7 cellular contexts compared by ENCODE assay signal in genomic region chr12:113161415-113162016, GRCh38. TPM values are rescaled to one million over a fixed set of nuclear protein-coding genes. Genes with fewer than 3 reads are reported as not detected.
A peak's percentile ranks its signal among the peaks of the same experiment; 100 is the strongest.
DNase-seq lines count a peak whose midpoint lies in the region; ATAC-seq and TF ChIP-seq lines count a peak whose summit lies in the region.
"Had no signal": no experiment of that assay in that cellular context is flagged by ENCODE, and none has a peak within 500 bp of the region (broad histone marks: within the 10 kb centered on the region; RNA-seq: fewer than 3 reads in every experiment).

No MANE protein-coding gene starts in this region.

- DNase-seq in stimulated activated naive CD8-positive, alpha-beta T cell treated with anti-CD3 and anti-CD28 coated beads, Interleukin-15, Interleukin-2, amounts not matched to agents 100 U/mL and 50 U/mL, for 24 hours, result peak; percentile 21
- DNase-seq in stimulated activated naive CD8-positive, alpha-beta T cell treated with anti-CD3 and anti-CD28 coated beads, Interleukin-15, amount 100 ng/mL, for 72 hours, result no peak
- no peak for DNase-seq in activated B cell treated with CpG ODN at 0.5 μM for 24 hours
- no peak for DNase-seq in SKM-1 treated with dmso at 0.1 percent for 144 hours (lab: John Stamatoyannopoulos, UW; ENCODE audit: unreplicated experiment)
- no peak for DNase-seq in SHP77 (lab: John Stamatoyannopoulos, UW)
- DNase-seq: Peyer's patch had no signal

- no peak overlapping the region for H3K4me3 Mint-ChIP-seq in stimulated activated naive CD8-positive, alpha-beta T cell treated with anti-CD3 and anti-CD28 coated beads, Interleukin-15, amount 100 ng/mL, for 72 hours
- no peak overlapping the region for H3K4me3 Mint-ChIP-seq in activated B cell treated with CpG ODN at 0.5 μM for 24 hours

- H3K36me3 Mint-ChIP-seq in activated B cell treated with CpG ODN at 0.5 μM for 24 hours (ENCODE audit: low read depth), result peaks cover 95% of the 10 kb centered on the region

- POLR2A ChIA-PET in activated B cell treated with CpG ODN at 0.5 μM for 24 hours (lab: Charles Lee), result interaction anchor here (0.7 to 0.8 kb wide), 2 partner anchors 32 to 55 kb away, joined by 5 to 7 read pairs; no protein-coding TSS in a partner anchor

- no peak for TF ChIP-seq CTCF in activated B cell treated with CpG ODN at 0.5 μM for 24 hours (IDR thresholded peaks at IDR 0.05)

- CTCF ChIA-PET in activated B cell treated with CpG ODN at 0.5 μM for 24 hours (lab: Charles Lee), result interaction anchor here (1.5 kb wide), 1 partner anchor 11 kb away, joined by 4 read pairs; no protein-coding TSS in a partner anchor

- H3K9me3 Mint-ChIP-seq in stimulated activated naive CD8-positive, alpha-beta T cell treated with anti-CD3 and anti-CD28 coated beads, Interleukin-15, amount 100 ng/mL, for 72 hours, result no peaks in the 10 kb centered on the region
- H3K9me3 Mint-ChIP-seq in activated B cell treated with CpG ODN at 0.5 μM for 24 hours, result no peaks in the 10 kb centered on the region

- intact Hi-C loops in activated B cell treated with CpG ODN at 0.5 μM for 24 hours (cut with micrococcal nuclease), result no loop called here

- H3K27me3 Mint-ChIP-seq in stimulated activated naive CD8-positive, alpha-beta T cell treated with anti-CD3 and anti-CD28 coated beads, Interleukin-15, amount 100 ng/mL, for 72 hours, result no peaks in the 10 kb centered on the region
- no peaks in the 10 kb centered on the region for H3K27me3 Mint-ChIP-seq in activated B cell treated with CpG ODN at 0.5 μM for 24 hours

- peak; percentile 17 for ATAC-seq in stimulated activated naive CD8-positive, alpha-beta T cell treated with anti-CD3 and anti-CD28 coated beads, Interleukin-15, Interleukin-2, amounts not matched to agents 100 U/mL and 50 U/mL, for 24 hours
- ATAC-seq in stimulated activated naive CD8-positive, alpha-beta T cell treated with anti-CD3 and anti-CD28 coated beads, Interleukin-15, amount 100 ng/mL, for 72 hours, result no peak
- ATAC-seq in activated B cell treated with CpG ODN at 0.5 μM for 24 hours (ENCODE audit: low read depth) (peak; percentile 84), GM21737 (IDR thresholded peaks at IDR 0.05; ENCODE audit: unreplicated experiment) (no peak)

- no peak overlapping the region for H3K27ac Mint-ChIP-seq in stimulated activated naive CD8-positive, alpha-beta T cell treated with anti-CD3 and anti-CD28 coated beads, Interleukin-15, amount 100 ng/mL, for 72 hours
- peak overlapping the region; percentile 35 for H3K27ac Mint-ChIP-seq in activated B cell treated with CpG ODN at 0.5 μM for 24 hours

- H3K4me1 Mint-ChIP-seq in stimulated activated naive CD8-positive, alpha-beta T cell treated with anti-CD3 and anti-CD28 coated beads, Interleukin-15, amount 100 ng/mL, for 72 hours, result peaks cover 24% of the 10 kb centered on the region
- H3K4me1 Mint-ChIP-seq in activated B cell treated with CpG ODN at 0.5 μM for 24 hours, result no peaks in the 10 kb centered on the region

RNA-seq across cellular contexts. Expression of gene CFAP73, which starts 12.0 kb away (rescaled TPM):
- total RNA-seq in activated B cell treated with CpG ODN at 0.5 μM for 24 hours, result 0.88 and 1.1 TPM in 2 replicates
- total RNA-seq: Peyer's patch had no signal

RNA-seq across cellular contexts. Expression of gene DDX54, which starts 23.8 kb away (rescaled TPM):
- 115 TPM in 2 replicates for total RNA-seq in activated B cell treated with CpG ODN at 0.5 μM for 24 hours

RNA-seq across cellular contexts. Expression of gene RITA1, which starts 24.0 kb away (rescaled TPM):
- 15.5 and 18.2 TPM in 2 replicates for total RNA-seq in activated B cell treated with CpG ODN at 0.5 μM for 24 hours

RNA-seq across cellular contexts. Expression of gene RASAL1, which starts 26.0 kb away (rescaled TPM):
- 4.9 and 7.1 TPM in 2 replicates for total RNA-seq in activated B cell treated with CpG ODN at 0.5 μM for 24 hours

RNA-seq across cellular contexts. Expression of gene TPCN1, which starts 59.7 kb away (rescaled TPM):
- total RNA-seq in activated B cell treated with CpG ODN at 0.5 μM for 24 hours, result 107 and 126 TPM in 2 replicates

Comparison
In these comparisons a context has a peak if more than half of its experiments do, and no peak if none do; other contexts are left out.
1. ATAC-seq: peak in stimulated activated naive CD8-positive, alpha-beta T cell treated with anti-CD3 and anti-CD28 coated beads, Interleukin-15, Interleukin-2, amounts not matched to agents 100 U/mL and 50 U/mL, for 24 hours (single experiment) and activated B cell treated with CpG ODN at 0.5 μM for 24 hours (single experiment); none in stimulated activated naive CD8-positive, alpha-beta T cell treated with anti-CD3 and anti-CD28 coated beads, Interleukin-15, amount 100 ng/mL, for 72 hours (single experiment) and GM21737 (single experiment).